Comparison of ENCODE assay signal across 8 cellular contexts in the genomic region with DNA sequence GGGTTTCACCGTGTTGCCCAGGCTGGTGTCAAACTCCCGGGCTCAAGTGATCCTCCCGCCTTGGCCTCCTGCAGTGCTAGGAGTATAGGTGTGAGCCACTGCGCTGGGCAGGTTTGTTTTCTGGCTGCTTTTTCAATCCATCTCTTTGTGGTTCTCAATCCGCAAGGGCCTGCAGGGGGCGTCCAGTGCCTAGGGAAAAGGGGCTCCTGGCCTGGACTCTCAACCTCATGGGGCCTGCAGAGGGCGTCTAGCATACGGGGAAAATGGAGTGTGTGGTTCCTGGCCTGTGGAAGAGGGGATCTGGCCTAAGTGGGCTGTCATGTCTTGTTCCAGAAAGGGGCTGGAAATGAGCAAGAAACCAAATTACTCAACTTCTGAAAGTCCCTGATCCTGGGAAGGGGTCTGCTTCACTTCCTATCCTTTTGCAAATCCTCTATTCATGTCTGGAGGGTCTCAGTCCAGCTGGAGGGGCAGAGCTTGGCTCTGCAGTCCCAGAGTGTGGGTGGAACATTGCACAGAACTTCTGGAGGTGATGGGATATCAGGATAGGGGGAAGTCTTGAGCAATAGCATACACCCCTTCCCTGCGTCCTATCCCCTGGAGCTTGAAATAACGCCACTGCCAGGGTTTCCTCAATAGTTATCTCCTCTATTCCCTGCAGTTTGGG. TPM values are rescaled to one million over a fixed set of nuclear protein-coding genes. Genes with fewer than 3 reads are reported as not detected.
DNase-seq lines count a peak whose midpoint lies in the region; ATAC-seq and TF ChIP-seq lines count a peak whose summit lies in the region.

No MANE protein-coding gene starts in this region.

- no peak overlapping the region for H3K4me3 ChIP-seq in kidney epithelial cell (ENCODE audit: low read depth, low read length)

- no peaks in the 10 kb centered on the region for H3K27me3 ChIP-seq in kidney epithelial cell (ENCODE audit: control insufficient read depth, insufficient read depth, low read length)

- H3K4me1 Mint-ChIP-seq in T-helper 2 cell treated with Interferon-gamma antibody and Interleukin-4, amounts not matched to agents 5 μg/mL and 100 μg/mL, for 36 hours (ENCODE audit: low read depth) = no peaks in the 10 kb centered on the region
- H3K4me1 Mint-ChIP-seq in brain = peaks cover 7% of the 10 kb centered on the region

- H3K4me3 Mint-ChIP-seq in T-helper 2 cell treated with Interferon-gamma antibody and Interleukin-4, amounts not matched to agents 5 μg/mL and 100 μg/mL, for 36 hours = no peak overlapping the region
- H3K4me3 Mint-ChIP-seq in brain = no peak overlapping the region

- DNase-seq in NK-92 treated with Interleukin-12 subunit alpha and Interleukin-12 subunit beta, amount 100 ng/mL, for 24 hours (lab: John Stamatoyannopoulos, UW) = peak; percentile 49
- no peak for DNase-seq in NK-92 (lab: John Stamatoyannopoulos, UW; ENCODE audit: unreplicated experiment)
- peak; percentile 29 for DNase-seq in NCI-H1105 (lab: John Stamatoyannopoulos, UW)
- DNase-seq in T-helper 2 cell treated with Interferon-gamma antibody and Interleukin-4, amounts not matched to agents 5 μg/mL and 100 μg/mL, for 36 hours (ENCODE audit: low spot score) = peak; percentile 24
- DNase-seq in kidney epithelial cell (ENCODE audit: low read depth) = no peak
- DNase-seq in stimulated activated CD8-positive, alpha-beta memory T cell treated with anti-CD3 and anti-CD28 coated beads, Interleukin-12 subunit alpha, Interleukin-12 subunit beta, amount 100 ng/mL, for 1 hour (ENCODE audit: low read depth) = peak; percentile 38

- no peaks in the 10 kb centered on the region for H3K27me3 Mint-ChIP-seq in T-helper 2 cell treated with Interferon-gamma antibody and Interleukin-4, amounts not matched to agents 5 μg/mL and 100 μg/mL, for 36 hours (ENCODE audit: low read depth)
- peaks cover 2% of the 10 kb centered on the region for H3K27me3 Mint-ChIP-seq in brain

- no peaks in the 10 kb centered on the region for H3K9me3 Mint-ChIP-seq in T-helper 2 cell treated with Interferon-gamma antibody and Interleukin-4, amounts not matched to agents 5 μg/mL and 100 μg/mL, for 36 hours
- H3K9me3 Mint-ChIP-seq in brain = no peaks in the 10 kb centered on the region

- TF ChIP-seq CTCF in brain (conservative IDR thresholded peaks at IDR 0.05) = peak; percentile 72 to 77
- peak; percentile 97 for TF ChIP-seq CTCF in kidney epithelial cell (IDR thresholded peaks at IDR 0.05; ENCODE audit: insufficient read depth, low read length, poor library complexity, severe bottlenecking)

- ATAC-seq in GM19023 (IDR thresholded peaks at IDR 0.05; ENCODE audit: unreplicated experiment) = no peak

- peaks cover 3% of the 10 kb centered on the region for H3K36me3 Mint-ChIP-seq in T-helper 2 cell treated with Interferon-gamma antibody and Interleukin-4, amounts not matched to agents 5 μg/mL and 100 μg/mL, for 36 hours (ENCODE audit: low read depth)
- H3K36me3 Mint-ChIP-seq in brain = peaks cover 16% of the 10 kb centered on the region

- no peaks in the 10 kb centered on the region for H3K36me3 ChIP-seq in kidney epithelial cell (ENCODE audit: control insufficient read depth, insufficient read depth, low read length)

- H3K27ac Mint-ChIP-seq in T-helper 2 cell treated with Interferon-gamma antibody and Interleukin-4, amounts not matched to agents 5 μg/mL and 100 μg/mL, for 36 hours = no peak overlapping the region
- H3K27ac Mint-ChIP-seq in brain = peak overlapping the region in 1 of 5 experiments; percentile 18

RNA-seq across cellular contexts. Expression of a gene that starts 12.7 kb away (rescaled TPM):
- 1.4 TPM for polyA plus RNA-seq in brain (ENCODE audit: insufficient read depth, low read depth, low replicate concordance)
- not detected in 2 replicates for total RNA-seq in kidney epithelial cell

RNA-seq across cellular contexts. Expression of a gene that starts 15.9 kb away (rescaled TPM):
- 3.4 TPM for polyA plus RNA-seq in brain (ENCODE audit: insufficient read depth, low read depth, low replicate concordance)
- total RNA-seq in kidney epithelial cell = not detected in 2 replicates

RNA-seq across cellular contexts. Expression of a gene that starts 23.2 kb away (rescaled TPM):
- 8.0 TPM for polyA plus RNA-seq in brain (ENCODE audit: insufficient read depth, low read depth, low replicate concordance)
- total RNA-seq in kidney epithelial cell = 5.9 and 11.6 TPM in 2 replicates

RNA-seq across cellular contexts. Expression of a gene that starts 28.7 kb away (rescaled TPM):
- polyA plus RNA-seq in brain (ENCODE audit: insufficient read depth, low read depth, low replicate concordance) = 27.2 TPM
- total RNA-seq in kidney epithelial cell = 34.4 and 39.4 TPM in 2 replicates

RNA-seq across cellular contexts. Expression of a gene that starts 34.8 kb away (rescaled TPM):
- polyA plus RNA-seq in brain (ENCODE audit: insufficient read depth, low read depth, low replicate concordance) = not detected
- total RNA-seq in kidney epithelial cell = not detected in 2 replicates

Comparison
In these comparisons a context has a peak if more than half of its experiments do, and no peak if none do; other contexts are left out.
1. DNase-seq: peak in NK-92 treated with Interleukin-12 subunit alpha and Interleukin-12 subunit beta, amount 100 ng/mL, for 24 hours (single experiment), NCI-H1105 (single experiment), T-helper 2 cell treated with Interferon-gamma antibody and Interleukin-4, amounts not matched to agents 5 μg/mL and 100 μg/mL, for 36 hours (single experiment) and stimulated activated CD8-positive, alpha-beta memory T cell treated with anti-CD3 and anti-CD28 coated beads, Interleukin-12 subunit alpha, Interleukin-12 subunit beta, amount 100 ng/mL, for 1 hour (single experiment); none in NK-92 (single experiment) and kidney epithelial cell (single experiment).